In the genomic region with DNA sequence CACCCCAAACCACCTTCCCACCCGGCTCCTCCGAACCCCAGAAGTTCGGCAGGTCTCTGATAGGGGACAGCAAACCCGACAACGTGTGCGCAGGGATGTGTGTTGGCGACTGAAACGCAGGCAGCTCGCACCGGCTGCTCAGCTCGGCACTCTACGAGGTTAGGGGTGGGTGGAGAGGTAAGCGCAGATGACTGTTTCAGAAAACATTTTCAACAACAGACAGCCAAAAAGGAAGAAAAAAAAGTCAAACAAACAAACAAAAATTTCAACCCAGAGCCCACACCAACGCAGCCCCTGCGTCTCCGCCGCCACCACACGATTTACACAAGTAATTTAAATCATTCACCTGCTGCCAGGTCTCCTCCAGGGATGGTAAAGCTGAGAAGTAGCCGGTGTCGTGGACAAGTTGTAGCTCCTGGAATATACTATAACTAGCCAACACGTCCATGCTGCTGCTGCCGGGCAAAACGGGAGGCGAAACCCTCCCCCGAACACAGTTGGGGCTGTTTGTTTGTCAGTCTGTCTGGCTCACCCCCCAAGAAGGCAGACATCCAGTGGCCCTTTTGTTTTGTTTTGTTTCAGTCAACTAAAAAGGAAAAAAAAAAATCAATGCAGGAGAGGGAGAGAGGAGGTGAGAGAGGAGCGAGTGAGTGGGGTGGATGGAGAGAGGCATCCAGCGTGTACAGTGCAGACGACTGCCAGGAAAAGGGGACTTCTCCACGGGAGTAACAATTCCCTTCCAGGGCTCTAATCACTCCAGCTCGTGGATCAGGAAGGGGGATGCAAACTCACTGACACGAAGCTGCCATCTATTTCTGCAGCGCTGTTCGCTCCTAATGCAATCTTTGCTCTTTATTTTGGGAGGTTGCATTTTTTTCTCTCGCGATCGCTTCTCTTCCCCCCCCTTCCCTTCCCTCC, we compare ENCODE assay signal across 8 cellular contexts.
DNase-seq lines count a peak whose midpoint lies in the region; ATAC-seq and TF ChIP-seq lines count a peak whose summit lies in the region.

KLF7 (minus strand) TSS at position 828 of the 918 bp plus-strand sequence; CDS start at position 448, 380 bp downstream.

- ATAC-seq in activated CD4-positive, CD25-positive, alpha-beta regulatory T cell treated with anti-CD3 and anti-CD28 coated beads, Interleukin-2, amount 50 U/mL, for 24 hours: peak; percentile 17 to 18
- no peak for ATAC-seq in HG02870 (IDR thresholded peaks at IDR 0.05; ENCODE audit: unreplicated experiment)

- peak within 1 kb of the TSS; percentile 100 for H3K27ac ChIP-seq in layer of hippocampus (ENCODE audit: low read depth, low read length)

- TF ChIP-seq CTCF in choroid plexus epithelial cell (conservative IDR thresholded peaks at IDR 0.05; ENCODE audit: low read depth, low read length): no peak

- in situ Hi-C loops in KBM-7 (cut with MboI; ENCODE audit: low pct_unique_long_range_greater_than_20kb, low sequenced_read_pairs): no loop called here

- DNase-seq in DMS79 (lab: John Stamatoyannopoulos, UW): peak; percentile 57
- peak; percentile 55 for DNase-seq in KBM-7
- peak; percentile 59 for DNase-seq in choroid plexus epithelial cell (ENCODE audit: low read depth)
- peak; percentile 28 to 45 for DNase-seq in stimulated activated CD4-positive, alpha-beta T cell treated with anti-CD3 and anti-CD28 coated beads, Interleukin-15, amount 100 ng/mL, for 1 hour (ENCODE audit: low read depth in 1 of 2, low spot score in 1 of 2)
- no peak for DNase-seq in NCI-H1436 treated with DMSO at 0.1 percent for 48 hours (lab: John Stamatoyannopoulos, UW)

- H3K4me3 ChIP-seq in choroid plexus epithelial cell (ENCODE audit: low read depth, low read length): peak within 1 kb of the TSS; percentile 88

- no peaks in the 10 kb centered on the region for H3K27me3 ChIP-seq in layer of hippocampus (ENCODE audit: control insufficient read depth, insufficient read depth, low read length)
